Comparison of ENCODE assay signal across 11 cellular contexts in genomic region chr5:150490296-150490669, GRCh38. TPM values are rescaled to one million over a fixed set of nuclear protein-coding genes. Genes with fewer than 3 reads are reported as not detected.
DNase-seq lines count a peak whose midpoint lies in the region; TF ChIP-seq lines count a peak whose summit lies in the region.
"Had no signal": no experiment of that assay in that cellular context is flagged by ENCODE, and none has a peak within 500 bp of the region (broad histone marks: within the 10 kb centered on the region; RNA-seq: fewer than 3 reads in every experiment).

No MANE protein-coding gene starts in this region.

- no peaks in the 10 kb centered on the region for H3K9me3 Mint-ChIP-seq in osteocyte (ENCODE audit: unreplicated experiment)
- H3K9me3 Mint-ChIP-seq: T-cell had no signal

- H3K9ac ChIP-seq in OCI-LY3 (ENCODE audit: low read length): peak overlapping the region; percentile 51; the same call in 1 of the 2 replicates

- H3K4me3 ChIP-seq in ACC112 (ENCODE audit: low read depth, low read length): no peak overlapping the region
- peak overlapping the region; percentile 55 for H3K4me3 ChIP-seq in OCI-LY3 (ENCODE audit: low read length)
- H3K4me3 ChIP-seq in esophagus (ENCODE audit: low read depth in 1 of 2, low read length in 2 of 2): no peak overlapping the region

- peak overlapping the region; percentile 91 for H3K4me2 ChIP-seq in OCI-LY3 (ENCODE audit: low read length)

- H3K27me3 ChIP-seq in ACC112 (ENCODE audit: insufficient read depth, low read length) (no peaks in the 10 kb centered on the region), OCI-LY3 (ENCODE audit: low read depth, low read length) (no peaks in the 10 kb centered on the region), esophagus (ENCODE audit: control insufficient read depth in 1 of 2, insufficient read depth in 2 of 2, low read length in 2 of 2) (no peaks in the 10 kb centered on the region)
- H3K27me3 ChIP-seq: brain microvascular endothelial cell had no signal

- H3K4me1 ChIP-seq in ACC112 (ENCODE audit: control insufficient read depth, insufficient read depth, low read length, unreplicated experiment) (peaks cover 56% of the 10 kb centered on the region), OCI-LY3 (ENCODE audit: low read length) (peaks cover 41% of the 10 kb centered on the region), esophagus (ENCODE audit: control insufficient read depth in 2 of 2, insufficient read depth in 2 of 2, low read length in 1 of 2) (peaks cover 13 to 38% of the 10 kb centered on the region in 2 donors)

- H3K27ac ChIP-seq in ACC112 (ENCODE audit: low read depth, low read length) (peak overlapping the region; percentile 68; the same call in 1 of the 2 replicates), OCI-LY3 (ENCODE audit: low read length) (peak overlapping the region; percentile 71), esophagus (ENCODE audit: low read depth in 2 of 2, low read length in 1 of 2) (peak overlapping the region; percentile 92 to 98)

- no peaks in the 10 kb centered on the region for H3K27me3 Mint-ChIP-seq in osteocyte (ENCODE audit: unreplicated experiment)

- H3K36me3 ChIP-seq in ACC112 (ENCODE audit: insufficient read depth, low read length) (no peaks in the 10 kb centered on the region), OCI-LY3 (replicated peaks; ENCODE audit: low read depth, low read length) (no peaks in the 10 kb centered on the region), esophagus (ENCODE audit: control insufficient read depth in 2 of 2, insufficient read depth in 2 of 2, low read length in 1 of 2) (peaks cover 0 to 3% of the 10 kb centered on the region in 2 donors)
- H3K36me3 ChIP-seq: brain microvascular endothelial cell had no signal

- 57 to 76% methylated on average over 2 of the region's 2 CpGs for WGBS in esophagus, 2 donors

- peaks cover 61% of the 10 kb centered on the region for H3K4me1 Mint-ChIP-seq in osteocyte (ENCODE audit: unreplicated experiment)

- peaks cover 79% of the 10 kb centered on the region for H3K79me2 ChIP-seq in ACC112 (ENCODE audit: control insufficient read depth, insufficient read depth, low read length, unreplicated experiment)
- H3K79me2 ChIP-seq in OCI-LY3 (ENCODE audit: low read length): peaks cover 60% of the 10 kb centered on the region

- H3K27ac Mint-ChIP-seq in osteocyte (ENCODE audit: unreplicated experiment): peak overlapping the region; percentile 15
- H3K27ac Mint-ChIP-seq: T-cell had no signal

- DNase-seq in osteocyte (ENCODE audit: extremely low spot score, unreplicated experiment) (no peak), NCI-H1417 (lab: John Stamatoyannopoulos, UW) (no peak), dedifferentiated amniotic fluid mesenchymal stem cell (ENCODE audit: extremely low spot score) (no peak), RKO (ENCODE audit: low spot score) (no peak)
- DNase-seq in activated CD4-positive, alpha-beta T cell treated with anti-CD3 and anti-CD28 coated beads for 48 hours: no peak
- DNase-seq: brain microvascular endothelial cell, NCI-H526 treated with DMSO at 0.1 percent for 48 hours had no signal

- H2AFZ ChIP-seq in ACC112 (ENCODE audit: low read length, unreplicated experiment) (no peak overlapping the region), OCI-LY3 (ENCODE audit: low read depth, low read length) (no peak overlapping the region)

- H3K4me3 Mint-ChIP-seq in osteocyte (ENCODE audit: unreplicated experiment): no peak overlapping the region
- H3K4me3 Mint-ChIP-seq: T-cell had no signal

- no peaks in the 10 kb centered on the region for H3K36me3 Mint-ChIP-seq in osteocyte (ENCODE audit: unreplicated experiment)
- H3K36me3 Mint-ChIP-seq: T-cell had no signal

- H4K20me1 ChIP-seq in OCI-LY3 (ENCODE audit: insufficient read depth, low read length): peaks cover 5% of the 10 kb centered on the region

- TF ChIP-seq CTCF in OCI-LY3 (IDR thresholded peaks at IDR 0.05; ENCODE audit: low read depth, low read length): no peak
- TF ChIP-seq CTCF in osteocyte (IDR thresholded peaks at IDR 0.05): no peak

- H3K9me3 ChIP-seq in OCI-LY3 (ENCODE audit: insufficient read depth, low read length) (no peaks in the 10 kb centered on the region), esophagus (ENCODE audit: control insufficient read depth in 2 of 2, insufficient read depth in 1 of 2, low read depth in 1 of 2, low read length in 1 of 2) (no peaks in the 10 kb centered on the region)

RNA-seq across cellular contexts. Expression of gene NDST1, which starts 17.6 kb away (rescaled TPM):
- polyA plus RNA-seq in esophagus: 10 to 100 TPM; 29.9 to 37.3 TPM
- 110 and 118 TPM in 2 replicates for total RNA-seq in osteocyte

RNA-seq across cellular contexts. Expression of gene RPS14, which starts 40.7 kb away (rescaled TPM):
- polyA plus RNA-seq in esophagus: 1,000 to 10,000 TPM; 2,283 to 4,187 TPM
- 1,748 and 1,798 TPM in 2 replicates for total RNA-seq in osteocyte
